20 cellular contexts compared by ENCODE assay signal in genomic region chr1:151288502-151288901, GRCh38. TPM values are rescaled to one million over a fixed set of nuclear protein-coding genes. Genes with fewer than 3 reads are reported as not detected.
DNase-seq lines count a peak whose midpoint lies in the region; ATAC-seq, FAIRE-seq and TF ChIP-seq lines count a peak whose summit lies in the region.
"Had no signal": no experiment of that assay in that cellular context is flagged by ENCODE, and none has a peak within 500 bp of the region (broad histone marks: within the 10 kb centered on the region; RNA-seq: fewer than 3 reads in every experiment).

No MANE protein-coding gene starts in this region.

- no peaks in the 10 kb centered on the region for H3K27me3 ChIP-seq in K562 (ENCODE audit: control insufficient read depth in 2 of 2, insufficient read depth in 2 of 2, low read length in 2 of 2)

- in situ Hi-C loops in K562 (cut with MboI) = no loop called here

- no peak for TF ChIP-seq CTCF in K562 (IDR thresholded peaks at IDR 0.05 in 2 of 3, conservative IDR thresholded peaks at IDR 0.05 in 1 of 3; ENCODE audit: insufficient read depth in 2 of 3, low read depth in 1 of 3, low read length in 3 of 3)

- H3K36me3 ChIP-seq in KOPT-K1 (ENCODE audit: insufficient read depth, low read length) (peaks cover 79% of the 10 kb centered on the region), K562 (ENCODE audit: control insufficient read depth, insufficient read depth, low read length) (peaks cover 87% of the 10 kb centered on the region; the same call in 2 of the 3 replicates)

- no peak for TF ChIP-seq RAD21 in K562 (CRISPR knock-in tag; conservative IDR thresholded peaks at IDR 0.05 in 1 of 2, IDR thresholded peaks at IDR 0.05 in 1 of 2)

- peaks cover 17% of the 10 kb centered on the region for H4K20me1 ChIP-seq in K562 (replicated peaks; ENCODE audit: control insufficient read depth, insufficient read depth, low read length)

- whole genome bisulfite sequencing in K562 (ENCODE audit: insufficient coverage, low coverage, missing lambda C conversion rate) = 88% methylated on average over 14 of the region's 14 CpGs

- H3K9me1 ChIP-seq in K562 (ENCODE audit: control insufficient read depth, insufficient read depth, low read length) = peaks cover 7% of the 10 kb centered on the region

- no peak for TF ChIP-seq EP300 in K562 (IDR thresholded peaks at IDR 0.05; ENCODE audit: low read length)

- BruUV-seq in K562 (replicated peaks; lab: Mats Ljungman, UMichigan) = no TSS peak

- peak overlapping the region; percentile 11 for H3K27ac ChIP-seq in KOPT-K1 (ENCODE audit: low read depth, low read length, poor library complexity, severe bottlenecking)
- no peak overlapping the region for H3K27ac ChIP-seq in K562 (ENCODE audit: extremely low read depth, low read depth, low read length)
- H3K27ac ChIP-seq: GM23248, lower lobe of right lung, PC-9 had no signal

- ATAC-seq in K562 = no peak
- no peak for ATAC-seq in stimulated activated effector memory CD8-positive, alpha-beta T cell treated with anti-CD3 and anti-CD28 coated beads, Interleukin-12 subunit alpha, Interleukin-12 subunit beta, amount 100 ng/mL, for 72 hours
- ATAC-seq in HG03095 (IDR thresholded peaks at IDR 0.05; ENCODE audit: unreplicated experiment) = no peak
- no peak for ATAC-seq in HG03175 (IDR thresholded peaks at IDR 0.05; ENCODE audit: unreplicated experiment)

- H3K4me3 ChIP-seq in K562 = no peak overlapping the region
- H3K4me3 ChIP-seq: GM23248, lower lobe of right lung, PC-9 had no signal

- no peaks in the 10 kb centered on the region for H3K9me3 Mint-ChIP-seq in activated naive CD4-positive, alpha-beta T cell treated with anti-CD3 and anti-CD28 coated beads for 36 hours
- H3K9me3 Mint-ChIP-seq in stimulated activated effector memory CD8-positive, alpha-beta T cell treated with anti-CD3 and anti-CD28 coated beads, Interleukin-12 subunit alpha, Interleukin-12 subunit beta, amount 100 ng/mL, for 72 hours = no peaks in the 10 kb centered on the region
- H3K9me3 Mint-ChIP-seq: activated CD4-positive, alpha-beta T cell treated with anti-CD3 and anti-CD28 coated beads, Interleukin-2, amount 10 ng/mL, durations not matched to agents 7 days and 5 days; dendritic cell treated with granulocyte-macrophage colony-stimulating factor and Interleukin-4, amounts not matched to agents 40 ng/mL and 50 ng/mL, for 4 days had no signal

- intact Hi-C loops in activated naive CD4-positive, alpha-beta T cell treated with anti-CD3 and anti-CD28 coated beads for 36 hours (cut with micrococcal nuclease) = loop anchor here (10.0 kb wide), 1 partner anchor 326 kb away; the partner anchor contains the start of gene SNX27
- intact Hi-C loops in K562 (cut with micrococcal nuclease) = loop anchor here (10.0 kb wide), 1 partner anchor 56 kb away; the partner anchor contains the start of gene RFX5

- no peak for TF ChIP-seq POLR2A in K562 (conservative IDR thresholded peaks at IDR 0.05)

- peak overlapping the region; percentile 20 for H3K27ac Mint-ChIP-seq in activated naive CD4-positive, alpha-beta T cell treated with anti-CD3 and anti-CD28 coated beads for 36 hours
- peak overlapping the region; percentile 91 for H3K27ac Mint-ChIP-seq in stimulated activated effector memory CD8-positive, alpha-beta T cell treated with anti-CD3 and anti-CD28 coated beads, Interleukin-12 subunit alpha, Interleukin-12 subunit beta, amount 100 ng/mL, for 72 hours
- H3K27ac Mint-ChIP-seq: activated CD4-positive, alpha-beta T cell treated with anti-CD3 and anti-CD28 coated beads, Interleukin-2, amount 10 ng/mL, durations not matched to agents 7 days and 5 days; dendritic cell treated with granulocyte-macrophage colony-stimulating factor and Interleukin-4, amounts not matched to agents 40 ng/mL and 50 ng/mL, for 4 days had no signal

- H3K27me3 Mint-ChIP-seq in activated naive CD4-positive, alpha-beta T cell treated with anti-CD3 and anti-CD28 coated beads for 36 hours (ENCODE audit: low read depth) = no peaks in the 10 kb centered on the region
- H3K27me3 Mint-ChIP-seq: activated CD4-positive, alpha-beta T cell treated with anti-CD3 and anti-CD28 coated beads, Interleukin-2, amount 10 ng/mL, durations not matched to agents 7 days and 5 days; dendritic cell treated with granulocyte-macrophage colony-stimulating factor and Interleukin-4, amounts not matched to agents 40 ng/mL and 50 ng/mL, for 4 days had no signal

- peaks cover 17% of the 10 kb centered on the region for H3K79me2 ChIP-seq in K562 (ENCODE audit: control insufficient read depth, insufficient read depth, low read length)

- CTCF ChIA-PET in activated naive CD4-positive, alpha-beta T cell treated with anti-CD3 and anti-CD28 coated beads for 36 hours (lab: Charles Lee) = no interaction called here
- CTCF ChIA-PET in K562 (lab: Yijun Ruan, JAX; ENCODE audit: low intra/inter-chr PET ratio) = no interaction called here

- peaks cover 19% of the 10 kb centered on the region for H3K36me3 Mint-ChIP-seq in activated naive CD4-positive, alpha-beta T cell treated with anti-CD3 and anti-CD28 coated beads for 36 hours (ENCODE audit: low read depth)
- peaks cover 99% of the 10 kb centered on the region for H3K36me3 Mint-ChIP-seq in stimulated activated effector memory CD8-positive, alpha-beta T cell treated with anti-CD3 and anti-CD28 coated beads, Interleukin-12 subunit alpha, Interleukin-12 subunit beta, amount 100 ng/mL, for 72 hours

- no peak overlapping the region for H3K4me2 ChIP-seq in K562 (ENCODE audit: insufficient read depth, low read length)
- H3K4me2 ChIP-seq: PC-9 had no signal

- FAIRE-seq in K562 (lab: Jason Lieb, UNC) = no peak

- H3K9ac ChIP-seq in K562 (ENCODE audit: insufficient read depth in 1 of 2, low read depth in 2 of 2, low read length in 2 of 2) = 0 out of 4 replicates have a peak overlapping the region, but pooled peaks of 1 of the 2 experiments have one; percentile 0
- H3K9ac ChIP-seq: GM23248 had no signal

- no peak for DNase-seq in activated naive CD4-positive, alpha-beta T cell treated with anti-CD3 and anti-CD28 coated beads for 36 hours
- no peak for DNase-seq in activated naive CD4-positive, alpha-beta T cell treated with anti-CD3 and anti-CD28 coated beads, Interleukin-2, amount 50 U/mL, for 16 hours
- DNase-seq in K562 (ENCODE audit: extremely low read depth in 1 of 4, low spot score in 3 of 4) = no peak
- no peak for DNase-seq in stimulated activated effector memory CD8-positive, alpha-beta T cell treated with anti-CD3 and anti-CD28 coated beads, Interleukin-12 subunit alpha, Interleukin-12 subunit beta, amount 100 ng/mL, for 72 hours (ENCODE audit: low spot score in 2 of 2)
- no peak for DNase-seq in DMS53 (lab: John Stamatoyannopoulos, UW)
- DNase-seq: activated CD4-positive, alpha-beta T cell treated with anti-CD3 and anti-CD28 coated beads, Interleukin-2, amount 10 ng/mL, durations not matched to agents 7 days and 5 days; DMS 273 treated with DMSO at 0.1 percent for 48 hours; GM23248; KG1; lower lobe of right lung; NCI-H2029; NCI-H345; occipital lobe; PC-9; SIG-M5; T-helper 1 cell had no signal

- H3K9me3 ChIP-seq in KOPT-K1 (ENCODE audit: insufficient read depth, low read length, poor library complexity, severe bottlenecking) = no peaks in the 10 kb centered on the region
- no peaks in the 10 kb centered on the region for H3K9me3 ChIP-seq in K562 (replicated peaks; ENCODE audit: control insufficient read depth, insufficient read depth, low read depth, low read length)
- H3K9me3 ChIP-seq: lower lobe of right lung had no signal

- POLR2A ChIA-PET in K562 (lab: Yijun Ruan, JAX) = interaction anchor here (0.6 to 1.1 kb wide), 4 partner anchors 12 to 47 kb away, joined by 3 read pairs; no protein-coding TSS in a partner anchor

- peaks cover 28% of the 10 kb centered on the region for H3K4me1 Mint-ChIP-seq in activated naive CD4-positive, alpha-beta T cell treated with anti-CD3 and anti-CD28 coated beads for 36 hours (ENCODE audit: low read depth)
- peaks cover 53% of the 10 kb centered on the region for H3K4me1 Mint-ChIP-seq in stimulated activated effector memory CD8-positive, alpha-beta T cell treated with anti-CD3 and anti-CD28 coated beads, Interleukin-12 subunit alpha, Interleukin-12 subunit beta, amount 100 ng/mL, for 72 hours

- no peak overlapping the region for H3K4me3 Mint-ChIP-seq in activated naive CD4-positive, alpha-beta T cell treated with anti-CD3 and anti-CD28 coated beads for 36 hours
- H3K4me3 Mint-ChIP-seq in stimulated activated effector memory CD8-positive, alpha-beta T cell treated with anti-CD3 and anti-CD28 coated beads, Interleukin-12 subunit alpha, Interleukin-12 subunit beta, amount 100 ng/mL, for 72 hours = no peak overlapping the region
- H3K4me3 Mint-ChIP-seq: activated CD4-positive, alpha-beta T cell treated with anti-CD3 and anti-CD28 coated beads, Interleukin-2, amount 10 ng/mL, durations not matched to agents 7 days and 5 days; dendritic cell treated with granulocyte-macrophage colony-stimulating factor and Interleukin-4, amounts not matched to agents 40 ng/mL and 50 ng/mL, for 4 days had no signal

- H2AFZ ChIP-seq in K562 (ENCODE audit: low read depth, low read length) = no peak overlapping the region
- H2AFZ ChIP-seq: GM23248, PC-9 had no signal

- peaks cover 10 to 36% of the 10 kb centered on the region in 2 experiments for H3K4me1 ChIP-seq in K562 (replicated peaks in 1 of 2; ENCODE audit: control insufficient read depth in 2 of 2, insufficient read depth in 2 of 2, low read length in 2 of 2)

RNA-seq across cellular contexts. Expression of gene ZNF687, which starts 6.4 kb away (rescaled TPM):
- total RNA-seq in activated naive CD4-positive, alpha-beta T cell treated with anti-CD3 and anti-CD28 coated beads for 36 hours = 10 to 100 TPM; 20.9 to 22.0 TPM
- total RNA-seq in K562 (2011; cell fraction: chromatin; rRNA removed; ENCODE audit: low replicate concordance) = 31.3 and 87.1 TPM in 2 replicates
- total RNA-seq in K562 (2011; cell fraction: nucleolus; rRNA removed) = 63.7 and 79.5 TPM in 2 replicates
- total RNA-seq in K562 (2011; cell fraction: nucleoplasm; rRNA removed) = 34.4 and 45.7 TPM in 2 replicates
- total RNA-seq in K562 (2014; rRNA removed) (12.3 and 15.6 TPM in 2 replicates), K562 (2014; rRNA removed; fragmentation: Illumina TruSeq; extraction: Trizol) (5.1 and 6.9 TPM in 2 replicates), K562 (2015; rRNA removed; fragmentation: Illumina TruSeq; extraction: Trizol) (10.6 and 10.7 TPM in 2 replicates), K562 (2021) (22.7 and 26.4 TPM in 2 replicates)
- polyA plus RNA-seq in K562 (2011; rRNA removed) (9.0 and 16.9 TPM in 2 replicates), K562 (2014; fragmentation: Illumina TruSeq; extraction: Trizol) (11.5 and 14.4 TPM in 2 replicates), K562 (2014; fragmentation: Nextera tagmentation; extraction: Ambion mirVana) (under 1 TPM; 0.13 to 0.21 TPM), K562 (2014; rRNA removed) (12.8 and 13.2 TPM in 2 replicates)
- 18.6 and 24.5 TPM in 2 replicates for polyA plus RNA-seq in K562 (2011; cell fraction: cytosol; rRNA removed)
- 32.1 and 47.9 TPM in 2 replicates for polyA plus RNA-seq in K562 (2011; cell fraction: nucleus; rRNA removed)
- polyA plus RNA-seq in K562 (2012) = 14.2 and 25.5 TPM in 2 replicates
- polyA minus RNA-seq in K562 (2011; rRNA and poly(A)+ RNA removed) = 15.5 and 16.2 TPM in 2 replicates
- 19.1 and 23.9 TPM in 2 replicates for polyA minus RNA-seq in K562 (2011; cell fraction: cytosol; rRNA and poly(A)+ RNA removed)
- polyA minus RNA-seq in K562 (2011; cell fraction: nucleus; rRNA and poly(A)+ RNA removed) = 33.4 and 47.0 TPM in 2 replicates

RNA-seq across cellular contexts. Expression of gene PSMD4, which starts 34.0 kb away (rescaled TPM):
- 100 to 1,000 TPM; 167 to 192 TPM for total RNA-seq in activated naive CD4-positive, alpha-beta T cell treated with anti-CD3 and anti-CD28 coated beads for 36 hours
- total RNA-seq in K562 (2011; cell fraction: chromatin; rRNA removed; ENCODE audit: low replicate concordance) = 204 and 285 TPM in 2 replicates
- 154 and 177 TPM in 2 replicates for total RNA-seq in K562 (2011; cell fraction: nucleolus; rRNA removed)
- 184 and 195 TPM in 2 replicates for total RNA-seq in K562 (2011; cell fraction: nucleoplasm; rRNA removed)
- total RNA-seq in K562 (2014; rRNA removed) (298 and 306 TPM in 2 replicates), K562 (2014; rRNA removed; fragmentation: Illumina TruSeq; extraction: Trizol) (322 and 353 TPM in 2 replicates), K562 (2015; rRNA removed; fragmentation: Illumina TruSeq; extraction: Trizol) (291 and 295 TPM in 2 replicates), K562 (2021) (243 and 255 TPM in 2 replicates)
- polyA plus RNA-seq in K562 (2011; rRNA removed) (298 and 324 TPM in 2 replicates), K562 (2014; fragmentation: Illumina TruSeq; extraction: Trizol) (283 and 307 TPM in 2 replicates), K562 (2014; fragmentation: Nextera tagmentation; extraction: Ambion mirVana) (100 to 1,000 TPM; 194 to 243 TPM), K562 (2014; rRNA removed) (302 and 313 TPM in 2 replicates)
- 395 and 420 TPM in 2 replicates for polyA plus RNA-seq in K562 (2011; cell fraction: cytosol; rRNA removed)
- polyA plus RNA-seq in K562 (2011; cell fraction: nucleus; rRNA removed) = 143 and 175 TPM in 2 replicates
- polyA plus RNA-seq in K562 (2012) = 260 and 366 TPM in 2 replicates
- polyA minus RNA-seq in K562 (2011; rRNA and poly(A)+ RNA removed) = 332 and 377 TPM in 2 replicates
- polyA minus RNA-seq in K562 (2011; cell fraction: cytosol; rRNA and poly(A)+ RNA removed) = 124 and 136 TPM in 2 replicates
- polyA minus RNA-seq in K562 (2011; cell fraction: nucleus; rRNA and poly(A)+ RNA removed) = 48.2 and 62.2 TPM in 2 replicates

RNA-seq across cellular contexts. Expression of gene PI4KB, which starts 38.7 kb away (rescaled TPM):
- total RNA-seq in activated naive CD4-positive, alpha-beta T cell treated with anti-CD3 and anti-CD28 coated beads for 36 hours = 10 to 100 TPM; 64.1 to 69.2 TPM
- 172 and 273 TPM in 2 replicates for total RNA-seq in K562 (2011; cell fraction: chromatin; rRNA removed; ENCODE audit: low replicate concordance)
- 144 and 147 TPM in 2 replicates for total RNA-seq in K562 (2011; cell fraction: nucleolus; rRNA removed)
- 134 and 144 TPM in 2 replicates for total RNA-seq in K562 (2011; cell fraction: nucleoplasm; rRNA removed)
- total RNA-seq in K562 (2014; rRNA removed) (45.1 and 62.4 TPM in 2 replicates), K562 (2014; rRNA removed; fragmentation: Illumina TruSeq; extraction: Trizol) (20.5 and 27.9 TPM in 2 replicates), K562 (2015; rRNA removed; fragmentation: Illumina TruSeq; extraction: Trizol) (30.1 and 32.8 TPM in 2 replicates), K562 (2021) (51.8 and 54.3 TPM in 2 replicates)
- polyA plus RNA-seq in K562 (2011; rRNA removed) (65.4 and 78.3 TPM in 2 replicates), K562 (2014; fragmentation: Illumina TruSeq; extraction: Trizol) (55.8 and 58.0 TPM in 2 replicates), K562 (2014; fragmentation: Nextera tagmentation; extraction: Ambion mirVana) (1 to 10 TPM; 3.1 to 8.9 TPM), K562 (2014; rRNA removed) (45.9 and 67.2 TPM in 2 replicates)
- 75.5 and 76.8 TPM in 2 replicates for polyA plus RNA-seq in K562 (2011; cell fraction: cytosol; rRNA removed)
- polyA plus RNA-seq in K562 (2011; cell fraction: nucleus; rRNA removed) = 206 and 207 TPM in 2 replicates
- 38.3 and 59.7 TPM in 2 replicates for polyA plus RNA-seq in K562 (2012)
- 89.6 and 112 TPM in 2 replicates for polyA minus RNA-seq in K562 (2011; rRNA and poly(A)+ RNA removed)
- 33.2 and 48.9 TPM in 2 replicates for polyA minus RNA-seq in K562 (2011; cell fraction: cytosol; rRNA and poly(A)+ RNA removed)
- 41.1 and 46.8 TPM in 2 replicates for polyA minus RNA-seq in K562 (2011; cell fraction: nucleus; rRNA and poly(A)+ RNA removed)

RNA-seq across cellular contexts. Expression of gene RFX5, which starts 58.5 kb away (rescaled TPM):
- 10 to 100 TPM; 62.3 to 63.4 TPM for total RNA-seq in activated naive CD4-positive, alpha-beta T cell treated with anti-CD3 and anti-CD28 coated beads for 36 hours
- 32.5 and 45.8 TPM in 2 replicates for total RNA-seq in K562 (2011; cell fraction: chromatin; rRNA removed; ENCODE audit: low replicate concordance)
- 29.5 and 32.4 TPM in 2 replicates for total RNA-seq in K562 (2011; cell fraction: nucleolus; rRNA removed)
- 32.8 and 34.1 TPM in 2 replicates for total RNA-seq in K562 (2011; cell fraction: nucleoplasm; rRNA removed)
- 25.7 and 30.5 TPM in 2 replicates for total RNA-seq in K562 (2014; rRNA removed)
- total RNA-seq in K562 (2014; rRNA removed; fragmentation: Illumina TruSeq; extraction: Trizol) = 32.2 and 34.6 TPM in 2 replicates
- total RNA-seq in K562 (2015; rRNA removed; fragmentation: Illumina TruSeq; extraction: Trizol) = 29.4 and 30.4 TPM in 2 replicates
- total RNA-seq in K562 (2021) = 32.7 and 36.1 TPM in 2 replicates
- polyA plus RNA-seq in K562 (2011; rRNA removed) = 38.5 and 40.3 TPM in 2 replicates
- polyA plus RNA-seq in K562 (2011; cell fraction: cytosol; rRNA removed) = 16.5 and 17.9 TPM in 2 replicates
- polyA plus RNA-seq in K562 (2011; cell fraction: nucleus; rRNA removed) = 77.0 and 80.0 TPM in 2 replicates
- polyA plus RNA-seq in K562 (2012) = 20.9 and 31.9 TPM in 2 replicates
- 36.2 and 48.2 TPM in 2 replicates for polyA plus RNA-seq in K562 (2014; fragmentation: Illumina TruSeq; extraction: Trizol)
- 1 to 10 TPM; 3.8 to 4.9 TPM for polyA plus RNA-seq in K562 (2014; fragmentation: Nextera tagmentation; extraction: Ambion mirVana)
- polyA plus RNA-seq in K562 (2014; rRNA removed) = 27.9 and 32.3 TPM in 2 replicates
- polyA minus RNA-seq in K562 (2011; rRNA and poly(A)+ RNA removed) = 23.8 and 26.6 TPM in 2 replicates
- polyA minus RNA-seq in K562 (2011; cell fraction: cytosol; rRNA and poly(A)+ RNA removed) = 13.5 and 15.0 TPM in 2 replicates
- polyA minus RNA-seq in K562 (2011; cell fraction: nucleus; rRNA and poly(A)+ RNA removed) = 17.4 and 27.3 TPM in 2 replicates
